In the genomic region with DNA sequence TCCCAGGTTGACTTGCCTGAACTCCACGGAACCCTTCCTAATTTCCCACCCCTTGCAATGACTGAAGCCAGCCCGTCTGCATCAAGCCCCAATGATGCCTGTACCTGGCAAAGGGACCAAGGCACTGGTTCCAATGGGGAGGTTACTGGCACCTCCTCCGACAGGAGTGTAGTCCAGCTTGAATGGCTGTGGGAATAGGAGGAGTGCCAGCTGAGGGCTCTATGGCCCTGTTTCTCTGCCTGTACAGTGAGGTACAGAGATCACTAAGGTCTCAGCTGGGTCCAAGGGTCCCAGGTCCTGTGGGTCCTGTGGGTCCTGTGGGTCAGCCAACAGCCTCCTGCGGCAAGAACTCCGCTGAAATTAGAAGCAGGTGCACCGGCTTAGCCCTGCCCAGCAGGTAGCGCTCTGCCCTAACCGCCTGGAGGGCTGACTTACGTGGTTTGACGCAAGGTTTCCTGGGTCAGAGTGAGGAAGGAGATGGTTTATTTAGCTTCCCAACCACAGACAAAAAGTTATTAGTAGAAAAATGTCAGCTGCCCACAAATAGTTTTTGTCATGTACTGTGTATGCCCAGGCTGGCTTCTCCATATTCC, we compare ENCODE assay signal across 1 cellular context.
TF ChIP-seq lines count a peak whose summit lies in the region.

No MANE protein-coding gene starts in this region.

TF ChIP-seq in HCT116, 20 proteins besides CTCF, POLR2A, EP300 and RAD21:
- TF ChIP-seq CBX3 (IDR thresholded peaks at IDR 0.05; ENCODE audit: low read depth) (no peak), ZFX (IDR thresholded peaks at IDR 0.05) (no peak), POLR2AphosphoS5 (IDR thresholded peaks at IDR 0.05; ENCODE audit: low read depth, low read length) (no peak), FOSL1 (IDR thresholded peaks at IDR 0.05; ENCODE audit: low read depth) (no peak), SP1 (IDR thresholded peaks at IDR 0.05; ENCODE audit: low read depth) (no peak), EZH2phosphoT487 (IDR thresholded peaks at IDR 0.05; ENCODE audit: borderline replicate concordance) (no peak), ZNF274 (IDR thresholded peaks at IDR 0.05; ENCODE audit: low read depth, low read length) (no peak), ELF1 (IDR thresholded peaks at IDR 0.05; ENCODE audit: borderline replicate concordance, low read depth) (no peak), TCF7L2 (IDR thresholded peaks at IDR 0.05; ENCODE audit: borderline replicate concordance, extremely low read depth, insufficient read depth, insufficient read length) (no peak), SRF (IDR thresholded peaks at IDR 0.05; ENCODE audit: low read depth) (no peak), EGR1 (IDR thresholded peaks at IDR 0.05; ENCODE audit: low read depth) (no peak), JUND (IDR thresholded peaks at IDR 0.05) (no peak), EZH2 (IDR thresholded peaks at IDR 0.05) (no peak), CEBPB (IDR thresholded peaks at IDR 0.05; ENCODE audit: low read depth) (no peak), SIN3A (IDR thresholded peaks at IDR 0.05; ENCODE audit: low read depth) (no peak), YY1 (IDR thresholded peaks at IDR 0.05; ENCODE audit: extremely low read depth, insufficient replicate concordance, low read depth, low read length) (no peak)
- TF ChIP-seq, protein P1, sequence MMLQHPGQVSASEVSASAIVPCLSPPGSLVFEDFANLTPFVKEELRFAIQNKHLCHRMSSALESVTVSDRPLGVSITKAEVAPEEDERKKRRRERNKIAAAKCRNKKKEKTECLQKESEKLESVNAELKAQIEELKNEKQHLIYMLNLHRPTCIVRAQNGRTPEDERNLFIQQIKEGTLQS (IDR thresholded peaks at IDR 0.05): no peak
- TF ChIP-seq, protein P2, sequence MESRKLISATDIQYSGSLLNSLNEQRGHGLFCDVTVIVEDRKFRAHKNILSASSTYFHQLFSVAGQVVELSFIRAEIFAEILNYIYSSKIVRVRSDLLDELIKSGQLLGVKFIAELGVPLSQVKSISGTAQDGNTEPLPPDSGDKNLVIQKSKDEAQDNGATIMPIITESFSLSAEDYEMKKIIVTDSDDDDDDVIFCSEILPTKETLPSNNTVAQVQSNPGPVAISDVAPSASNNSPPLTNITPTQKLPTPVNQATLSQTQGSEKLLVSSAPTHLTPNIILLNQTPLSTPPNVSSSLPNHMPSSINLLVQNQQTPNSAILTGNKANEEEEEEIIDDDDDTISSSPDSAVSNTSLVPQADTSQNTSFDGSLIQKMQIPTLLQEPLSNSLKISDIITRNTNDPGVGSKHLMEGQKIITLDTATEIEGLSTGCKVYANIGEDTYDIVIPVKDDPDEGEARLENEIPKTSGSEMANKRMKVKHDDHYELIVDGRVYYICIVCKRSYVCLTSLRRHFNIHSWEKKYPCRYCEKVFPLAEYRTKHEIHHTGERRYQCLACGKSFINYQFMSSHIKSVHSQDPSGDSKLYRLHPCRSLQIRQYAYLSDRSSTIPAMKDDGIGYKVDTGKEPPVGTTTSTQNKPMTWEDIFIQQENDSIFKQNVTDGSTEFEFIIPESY (IDR thresholded peaks at IDR 0.05; ENCODE audit: extremely low read depth, insufficient replicate concordance, low read length): no peak
- TF ChIP-seq, protein P3, sequence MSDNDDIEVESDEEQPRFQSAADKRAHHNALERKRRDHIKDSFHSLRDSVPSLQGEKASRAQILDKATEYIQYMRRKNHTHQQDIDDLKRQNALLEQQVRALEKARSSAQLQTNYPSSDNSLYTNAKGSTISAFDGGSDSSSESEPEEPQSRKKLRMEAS (IDR thresholded peaks at IDR 0.05): no peak
- TF ChIP-seq, protein P4, sequence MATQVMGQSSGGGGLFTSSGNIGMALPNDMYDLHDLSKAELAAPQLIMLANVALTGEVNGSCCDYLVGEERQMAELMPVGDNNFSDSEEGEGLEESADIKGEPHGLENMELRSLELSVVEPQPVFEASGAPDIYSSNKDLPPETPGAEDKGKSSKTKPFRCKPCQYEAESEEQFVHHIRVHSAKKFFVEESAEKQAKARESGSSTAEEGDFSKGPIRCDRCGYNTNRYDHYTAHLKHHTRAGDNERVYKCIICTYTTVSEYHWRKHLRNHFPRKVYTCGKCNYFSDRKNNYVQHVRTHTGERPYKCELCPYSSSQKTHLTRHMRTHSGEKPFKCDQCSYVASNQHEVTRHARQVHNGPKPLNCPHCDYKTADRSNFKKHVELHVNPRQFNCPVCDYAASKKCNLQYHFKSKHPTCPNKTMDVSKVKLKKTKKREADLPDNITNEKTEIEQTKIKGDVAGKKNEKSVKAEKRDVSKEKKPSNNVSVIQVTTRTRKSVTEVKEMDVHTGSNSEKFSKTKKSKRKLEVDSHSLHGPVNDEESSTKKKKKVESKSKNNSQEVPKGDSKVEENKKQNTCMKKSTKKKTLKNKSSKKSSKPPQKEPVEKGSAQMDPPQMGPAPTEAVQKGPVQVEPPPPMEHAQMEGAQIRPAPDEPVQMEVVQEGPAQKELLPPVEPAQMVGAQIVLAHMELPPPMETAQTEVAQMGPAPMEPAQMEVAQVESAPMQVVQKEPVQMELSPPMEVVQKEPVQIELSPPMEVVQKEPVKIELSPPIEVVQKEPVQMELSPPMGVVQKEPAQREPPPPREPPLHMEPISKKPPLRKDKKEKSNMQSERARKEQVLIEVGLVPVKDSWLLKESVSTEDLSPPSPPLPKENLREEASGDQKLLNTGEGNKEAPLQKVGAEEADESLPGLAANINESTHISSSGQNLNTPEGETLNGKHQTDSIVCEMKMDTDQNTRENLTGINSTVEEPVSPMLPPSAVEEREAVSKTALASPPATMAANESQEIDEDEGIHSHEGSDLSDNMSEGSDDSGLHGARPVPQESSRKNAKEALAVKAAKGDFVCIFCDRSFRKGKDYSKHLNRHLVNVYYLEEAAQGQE (IDR thresholded peaks at IDR 0.05; ENCODE audit: low read depth): no peak
